11 cellular contexts compared by ENCODE assay signal in genomic region chr4:118032691-118033090, GRCh38. TPM values are rescaled to one million over a fixed set of nuclear protein-coding genes. Genes with fewer than 3 reads are reported as not detected.
DNase-seq lines count a peak whose midpoint lies in the region; ATAC-seq, FAIRE-seq and TF ChIP-seq lines count a peak whose summit lies in the region.
"Had no signal": no experiment of that assay in that cellular context is flagged by ENCODE, and none has a peak within 500 bp of the region (broad histone marks: within the 10 kb centered on the region; RNA-seq: fewer than 3 reads in every experiment).

No MANE protein-coding gene starts in this region.

- H3K27ac ChIP-seq in A549, result no peak overlapping the region
- H3K27ac ChIP-seq in H9 (ENCODE audit: insufficient read length, low read depth, low read length), result no peak overlapping the region

- H3K4me1 Mint-ChIP-seq in H9, result peaks cover 9 to 11% of the 10 kb centered on the region in 2 experiments
- H3K4me1 Mint-ChIP-seq in T-helper 17 cell, result peaks cover 3% of the 10 kb centered on the region

- no peak overlapping the region for H3K27ac Mint-ChIP-seq in H9
- no peak overlapping the region for H3K27ac Mint-ChIP-seq in T-helper 17 cell
- H3K27ac Mint-ChIP-seq: naive B cell; stimulated activated naive B cell treated with anti-CD40 and anti-IgM and Interleukin-4, amounts not matched to agents 10 μg/mL and 1 μg/mL and 100 μg/mL, for 72 hours had no signal

- H3K27me3 Mint-ChIP-seq in H9 (ENCODE audit: low read depth) (peaks cover 10% of the 10 kb centered on the region), T-helper 17 cell (peaks cover 33% of the 10 kb centered on the region)

- no peak overlapping the region for H2BK12ac ChIP-seq in H9 (ENCODE audit: insufficient read length, low read depth, low read length)

- no peak for TF ChIP-seq POLR2A in A549 (IDR thresholded peaks at IDR 0.05; ENCODE audit: low read length)

- TF ChIP-seq RAD21 in A549 (conservative IDR thresholded peaks at IDR 0.05 in 1 of 2, IDR thresholded peaks at IDR 0.05 in 1 of 2), result no peak

- no peaks in the 10 kb centered on the region for H3K9me3 Mint-ChIP-seq in H9
- H3K9me3 Mint-ChIP-seq: stimulated activated naive B cell treated with anti-CD40 and anti-IgM and Interleukin-4, amounts not matched to agents 10 μg/mL and 1 μg/mL and 100 μg/mL, for 72 hours had no signal

- H3K79me2 ChIP-seq in H9 (ENCODE audit: insufficient read depth, low read length), result no peaks in the 10 kb centered on the region

- H3K79me1 ChIP-seq in H9 (ENCODE audit: insufficient read depth, low read depth, low read length, poor library complexity, severe bottlenecking), result no peaks in the 10 kb centered on the region

- no peaks in the 10 kb centered on the region for H3K36me3 Mint-ChIP-seq in H9 (ENCODE audit: insufficient read depth in 1 of 3, low read depth in 3 of 3)
- H3K36me3 Mint-ChIP-seq in T-helper 17 cell (ENCODE audit: low read depth), result peaks cover 5% of the 10 kb centered on the region
- H3K36me3 Mint-ChIP-seq: naive B cell; stimulated activated naive B cell treated with anti-CD40 and anti-IgM and Interleukin-4, amounts not matched to agents 10 μg/mL and 1 μg/mL and 100 μg/mL, for 72 hours had no signal

- DNase-seq in A549 (ENCODE audit: low read depth in 1 of 2, low spot score in 1 of 2) (peak in 1 of 2 experiments; percentile 3), H9 (peak; percentile 52), T-helper 17 cell (no peak), iPS-NIHi7 (ENCODE audit: extremely low spot score) (peak; percentile 52), OCI-M1 (lab: John Stamatoyannopoulos, UW) (no peak)
- no peak for DNase-seq in stimulated activated CD8-positive, alpha-beta memory T cell treated with anti-CD3 and anti-CD28 coated beads, Interleukin-4, amount 100 ng/mL, for 48 hours
- DNase-seq: naive B cell; stimulated activated naive B cell treated with anti-CD40 and anti-IgM and Interleukin-4, amounts not matched to agents 10 μg/mL and 1 μg/mL and 100 μg/mL, for 72 hours had no signal

- H3K14ac ChIP-seq in H9 (ENCODE audit: insufficient read depth, low read length), result no peak overlapping the region

- peak overlapping the region; percentile 96 for H3K4me2 ChIP-seq in A549
- peak overlapping the region; percentile 36 for H3K4me2 ChIP-seq in H9 (ENCODE audit: insufficient read depth, insufficient read length, low read length)

- no peak overlapping the region for H2BK120ac ChIP-seq in H9 (ENCODE audit: low read depth, low read length, poor library complexity, severe bottlenecking)

- no peaks in the 10 kb centered on the region for H4K20me1 ChIP-seq in H9 (ENCODE audit: control insufficient read depth, insufficient read depth, insufficient read length)

- FAIRE-seq in A549 (lab: Jason Lieb, UNC), result no peak
- FAIRE-seq: endometrium had no signal

- H3K18ac ChIP-seq in H9 (ENCODE audit: insufficient read length, low read depth, low read length), result no peak overlapping the region

- no peak overlapping the region for H3T11ph ChIP-seq in H9 (ENCODE audit: low read length)

- H4K5ac ChIP-seq in H9 (ENCODE audit: insufficient read length, low read depth, low read length), result no peak overlapping the region

- no peak for TF ChIP-seq CTCF in A549 (IDR thresholded peaks at IDR 0.05)
- TF ChIP-seq CTCF in H9 (conservative IDR thresholded peaks at IDR 0.05), result no peak

- peak overlapping the region; percentile 63 to 86 for H3K4me3 Mint-ChIP-seq in H9
- peak overlapping the region; percentile 59 for H3K4me3 Mint-ChIP-seq in T-helper 17 cell
- H3K4me3 Mint-ChIP-seq: stimulated activated naive B cell treated with anti-CD40 and anti-IgM and Interleukin-4, amounts not matched to agents 10 μg/mL and 1 μg/mL and 100 μg/mL, for 72 hours had no signal

- no peaks in the 10 kb centered on the region for H3K4me1 ChIP-seq in A549
- no peaks in the 10 kb centered on the region; the same call in 1 of the 2 replicates for H3K4me1 ChIP-seq in H9 (ENCODE audit: insufficient read depth, low read length)

- H2AK5ac ChIP-seq in H9 (ENCODE audit: insufficient read length, low read length), result no peak overlapping the region

- no peaks in the 10 kb centered on the region for H3K27me3 ChIP-seq in H9 (ENCODE audit: insufficient read depth, low read length)

- no peaks in the 10 kb centered on the region for H3K23me2 ChIP-seq in H9 (ENCODE audit: insufficient read length, low read depth, low read length, poor library complexity, severe bottlenecking)

- no peak overlapping the region for H4K91ac ChIP-seq in H9 (ENCODE audit: insufficient read length, low read depth, low read length)

- H3K9me3 ChIP-seq in A549 (no peaks in the 10 kb centered on the region), H9 (ENCODE audit: control insufficient read depth, low read depth, low read length) (no peaks in the 10 kb centered on the region), T-helper 17 cell (ENCODE audit: control insufficient read depth, low read length, poor library complexity, severe bottlenecking) (no peaks in the 10 kb centered on the region)

- H3K9ac ChIP-seq in H9 (ENCODE audit: extremely low read depth, insufficient read length, low read length), result no peak overlapping the region

- no peak overlapping the region for H2AFZ ChIP-seq in H9 (ENCODE audit: low read length)

- H2BK20ac ChIP-seq in H9 (ENCODE audit: low read depth, low read length, poor library complexity, severe bottlenecking), result no peak overlapping the region

- no peak overlapping the region for H3K23ac ChIP-seq in H9 (ENCODE audit: insufficient read length, low read depth, low read length)

- 37% methylated on average over 2 of the region's 2 CpGs for WGBS in A549 (ENCODE audit: missing lambda C conversion rate)
- WGBS in H9 (ENCODE audit: extremely low coverage, insufficient read length, low lambda C conversion rate), result no CpG with 5 or more reads among the region's 2 CpGs

- CTCF ChIA-PET in A549 (lab: Yijun Ruan, JAX), result no interaction called here

- no peak overlapping the region for H3K4ac ChIP-seq in H9 (ENCODE audit: low read depth, low read length)

- ATAC-seq in A549 (peak in 1 of 2 experiments; percentile 37; a peak in 1 of 6 replicates), T-helper 17 cell (no peak), HG03521 (IDR thresholded peaks at IDR 0.05; ENCODE audit: unreplicated experiment) (no peak), GM21526 (IDR thresholded peaks at IDR 0.05; ENCODE audit: low FRiP score, unreplicated experiment) (no peak)

- no peak overlapping the region for H3K4me3 ChIP-seq in A549

- no peak for TF ChIP-seq EP300 in A549 (IDR thresholded peaks at IDR 0.05)

- no peak overlapping the region for H4K8ac ChIP-seq in H9 (replicated peaks; ENCODE audit: insufficient read length, low read depth, low read length)

- no peak overlapping the region for H2BK15ac ChIP-seq in H9 (ENCODE audit: low read depth, low read length)

- POLR2A ChIA-PET in A549 (lab: Yijun Ruan, JAX), result no interaction called here

- H2BK5ac ChIP-seq in H9 (ENCODE audit: insufficient read length, low read length), result no peak overlapping the region

- H3K56ac ChIP-seq in H9 (ENCODE audit: insufficient read length, low read depth, low read length), result no peak overlapping the region

TF ChIP-seq in A549, 52 proteins besides CTCF, POLR2A, EP300 and RAD21:
- no peak for TF ChIP-seq ATOH8 (CRISPR knock-in tag; IDR thresholded peaks at IDR 0.05; ENCODE audit: low read depth)
- TF ChIP-seq RCOR1 (IDR thresholded peaks at IDR 0.05; ENCODE audit: low read depth, low read length), result no peak
- TF ChIP-seq CHD2 (IDR thresholded peaks at IDR 0.05; ENCODE audit: low read length, partially characterized antibody), result no peak
- TF ChIP-seq KDM1A (IDR thresholded peaks at IDR 0.05; ENCODE audit: low read depth), result no peak
- TF ChIP-seq ZSCAN20 (CRISPR knock-in tag; IDR thresholded peaks at IDR 0.05), result no peak

RNA-seq across cellular contexts. Expression of gene NDST3, which starts 1.6 kb away (rescaled TPM):
- polyA plus RNA-seq in A549 (2011; rRNA removed), result not detected in 2 replicates
- not detected in 2 replicates for polyA plus RNA-seq in A549 (2012; cell fraction: cytosol; rRNA removed)
- not detected in 2 replicates for polyA plus RNA-seq in A549 (2012; cell fraction: nucleus; rRNA removed)
- polyA plus RNA-seq in A549 (2017; fragmentation: RNase III; extraction: RNeasy Plus Mini Kit Qiagen cat#74134 plus additional on column Dnase treatment), result not detected in 3 replicates
- polyA minus RNA-seq in A549 (2011; rRNA and poly(A)+ RNA removed), result not detected in 2 replicates
- total RNA-seq in H9 (2021), result 0.70 TPM in 2 replicates
- total RNA-seq in T-helper 17 cell, result not detected

Comparison
In these comparisons a context has a peak if more than half of its experiments do, and no peak if none do; other contexts are left out.
1. DNase-seq: peak in H9 (single experiment) and iPS-NIHi7 (single experiment); none in T-helper 17 cell (0 of 3), OCI-M1 (single experiment) and stimulated activated CD8-positive, alpha-beta memory T cell treated with anti-CD3 and anti-CD28 coated beads, Interleukin-4, amount 100 ng/mL, for 48 hours (single experiment).